In the genomic region with DNA sequence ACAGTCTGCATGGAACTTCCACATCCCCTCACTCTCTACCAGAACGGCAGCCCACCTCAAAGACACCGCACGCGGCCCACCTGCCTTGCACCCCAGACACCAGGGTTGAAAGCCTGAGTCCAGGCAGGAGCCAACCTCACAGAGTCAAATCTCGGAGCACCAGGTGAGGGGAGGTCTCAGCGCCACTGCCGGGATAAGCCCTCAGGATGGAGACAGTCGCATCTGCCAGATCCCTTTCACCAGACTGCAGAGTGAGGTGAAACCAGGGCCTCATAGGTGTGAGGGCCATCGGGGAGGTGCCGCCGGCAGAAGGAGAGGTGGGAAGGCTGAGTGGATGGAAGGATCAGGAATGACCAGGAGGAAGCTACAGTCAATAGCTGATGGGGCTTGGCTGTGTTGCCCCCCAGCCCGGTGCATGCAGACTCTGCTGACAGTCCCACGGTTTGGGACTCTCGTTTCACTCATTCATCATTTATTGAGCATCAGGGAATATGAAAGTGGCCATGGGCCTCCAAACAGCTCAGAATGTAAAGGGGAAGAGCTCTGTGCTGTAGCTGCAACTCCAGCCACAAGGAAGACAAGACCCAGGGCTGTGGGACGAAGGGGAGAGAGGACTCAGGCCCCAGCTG, we compare ENCODE assay signal across 19 cellular contexts.
"Had no signal": no experiment of that assay in that cellular context is flagged by ENCODE, and none has a peak within 500 bp of the region (broad histone marks: within the 10 kb centered on the region; RNA-seq: fewer than 3 reads in every experiment).

No MANE protein-coding gene starts in this region.

- H3K4me1 Mint-ChIP-seq: activated CD4-positive, alpha-beta memory T cell treated with anti-CD3 and anti-CD28 coated beads, Interleukin-2, amount 10 ng/mL, durations not matched to agents 7 days and 5 days; activated CD8-positive, alpha-beta memory T cell treated with anti-CD3 and anti-CD28 coated beads, Interleukin-2, amount 10 ng/mL, durations not matched to agents 7 days and 5 days; activated naive CD4-positive, alpha-beta T cell treated with anti-CD3 and anti-CD28 coated beads, Interleukin-2, amount 10 ng/mL, durations not matched to agents 7 days and 5 days; activated naive CD8-positive, alpha-beta T cell treated with anti-CD3 and anti-CD28 coated beads, Interleukin-2, amount 50 U/mL, for 24 hours; central memory CD8-positive, alpha-beta T cell; mesothelial cell of epicardium; T-cell had no signal

- H3K27me3 ChIP-seq: brain microvascular endothelial cell, transverse colon had no signal

- ATAC-seq: activated CD8-positive, alpha-beta memory T cell treated with anti-CD3 and anti-CD28 coated beads, Interleukin-2, amount 10 ng/mL, durations not matched to agents 7 days and 5 days; activated naive CD8-positive, alpha-beta T cell treated with anti-CD3 and anti-CD28 coated beads, Interleukin-2, amount 50 U/mL, for 24 hours; gastroesophageal sphincter; T-cell had no signal

- H3K9me3 ChIP-seq: gastroesophageal sphincter, transverse colon had no signal

- H3K36me3 ChIP-seq: brain microvascular endothelial cell, gastroesophageal sphincter, transverse colon had no signal

- H3K27ac Mint-ChIP-seq: activated CD4-positive, alpha-beta memory T cell treated with anti-CD3 and anti-CD28 coated beads, Interleukin-2, amount 10 ng/mL, durations not matched to agents 7 days and 5 days; activated CD8-positive, alpha-beta memory T cell treated with anti-CD3 and anti-CD28 coated beads, Interleukin-2, amount 10 ng/mL, durations not matched to agents 7 days and 5 days; activated naive CD4-positive, alpha-beta T cell treated with anti-CD3 and anti-CD28 coated beads, Interleukin-2, amount 10 ng/mL, durations not matched to agents 7 days and 5 days; activated naive CD8-positive, alpha-beta T cell treated with anti-CD3 and anti-CD28 coated beads, Interleukin-2, amount 50 U/mL, for 24 hours; mesothelial cell of epicardium; nephron progenitor cell; T-cell had no signal

- H3K27me3 Mint-ChIP-seq: activated CD4-positive, alpha-beta memory T cell treated with anti-CD3 and anti-CD28 coated beads, Interleukin-2, amount 10 ng/mL, durations not matched to agents 7 days and 5 days; activated CD8-positive, alpha-beta memory T cell treated with anti-CD3 and anti-CD28 coated beads, Interleukin-2, amount 10 ng/mL, durations not matched to agents 7 days and 5 days; activated naive CD4-positive, alpha-beta T cell treated with anti-CD3 and anti-CD28 coated beads, Interleukin-2, amount 10 ng/mL, durations not matched to agents 7 days and 5 days; activated naive CD8-positive, alpha-beta T cell treated with anti-CD3 and anti-CD28 coated beads, Interleukin-2, amount 50 U/mL, for 24 hours; central memory CD8-positive, alpha-beta T cell; T-cell had no signal

- H3K9me3 Mint-ChIP-seq: activated naive CD8-positive, alpha-beta T cell treated with anti-CD3 and anti-CD28 coated beads, Interleukin-2, amount 50 U/mL, for 24 hours; central memory CD8-positive, alpha-beta T cell had no signal

- H3K36me3 Mint-ChIP-seq: activated CD8-positive, alpha-beta memory T cell treated with anti-CD3 and anti-CD28 coated beads, Interleukin-2, amount 10 ng/mL, durations not matched to agents 7 days and 5 days; activated naive CD4-positive, alpha-beta T cell treated with anti-CD3 and anti-CD28 coated beads, Interleukin-2, amount 10 ng/mL, durations not matched to agents 7 days and 5 days; mesothelial cell of epicardium; T-cell had no signal

- H3K4me3 Mint-ChIP-seq: activated CD4-positive, alpha-beta memory T cell treated with anti-CD3 and anti-CD28 coated beads, Interleukin-2, amount 10 ng/mL, durations not matched to agents 7 days and 5 days; activated CD8-positive, alpha-beta memory T cell treated with anti-CD3 and anti-CD28 coated beads, Interleukin-2, amount 10 ng/mL, durations not matched to agents 7 days and 5 days; activated naive CD4-positive, alpha-beta T cell treated with anti-CD3 and anti-CD28 coated beads, Interleukin-2, amount 10 ng/mL, durations not matched to agents 7 days and 5 days; activated naive CD8-positive, alpha-beta T cell treated with anti-CD3 and anti-CD28 coated beads, Interleukin-2, amount 50 U/mL, for 24 hours; central memory CD8-positive, alpha-beta T cell; mesothelial cell of epicardium; nephron progenitor cell; T-cell had no signal

- H3K27ac ChIP-seq: brain microvascular endothelial cell, coronary artery, gastroesophageal sphincter, SK-N-MC, transverse colon had no signal

- H3K4me3 ChIP-seq: coronary artery, gastroesophageal sphincter, lung, SK-N-MC, transverse colon had no signal

- H3K4me1 ChIP-seq: gastroesophageal sphincter had no signal

- DNase-seq: activated CD4-positive, alpha-beta memory T cell treated with anti-CD3 and anti-CD28 coated beads, Interleukin-2, amount 10 ng/mL, durations not matched to agents 7 days and 5 days; activated CD4-positive, alpha-beta T cell treated with anti-CD3 and anti-CD28 coated beads for 48 hours; activated CD4-positive, CD25-positive, alpha-beta regulatory T cell; activated CD8-positive, alpha-beta memory T cell treated with anti-CD3 and anti-CD28 coated beads, Interleukin-2, amount 10 ng/mL, durations not matched to agents 7 days and 5 days; activated naive CD4-positive, alpha-beta T cell treated with anti-CD3 and anti-CD28 coated beads, Interleukin-2, amount 10 ng/mL, durations not matched to agents 7 days and 5 days; activated naive CD8-positive, alpha-beta T cell treated with anti-CD3 and anti-CD28 coated beads, Interleukin-2, amount 50 U/mL, for 24 hours; brain microvascular endothelial cell; nephron progenitor cell; occipital lobe; stimulated activated CD4-positive, alpha-beta T cell treated with anti-CD3 and anti-CD28 coated beads, Interleukin-1b, Interleukin-23, amount 100 ng/mL, for 48 hours; stimulated activated naive CD4-positive, alpha-beta T cell treated with Interleukin-2 at 50 U/mL for 16 hours; T-cell; transverse colon had no signal
